24 cellular contexts compared by ENCODE assay signal in the genomic region with DNA sequence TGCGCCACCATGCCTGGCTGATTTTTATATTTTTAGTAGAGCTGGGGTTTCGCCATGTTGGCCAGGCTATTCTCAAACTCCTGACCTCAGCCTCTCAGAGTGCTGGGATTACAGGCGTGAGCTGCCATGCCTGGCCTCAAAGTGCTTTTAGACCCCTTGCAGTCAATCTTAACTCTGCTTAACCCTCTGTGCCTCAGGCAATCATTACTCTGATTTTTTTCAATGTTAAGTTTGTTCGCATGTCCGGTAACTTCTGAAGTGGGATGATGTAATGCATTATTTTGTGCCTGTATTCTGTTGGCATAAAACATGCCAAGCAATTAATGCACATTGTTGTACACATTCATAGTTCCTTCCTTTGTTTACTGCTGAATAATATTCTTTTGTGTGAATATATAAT.
"Had no signal": no experiment of that assay in that cellular context is flagged by ENCODE, and none has a peak within 500 bp of the region (broad histone marks: within the 10 kb centered on the region; RNA-seq: fewer than 3 reads in every experiment).

No MANE protein-coding gene starts in this region.

- DNase-seq: dorsolateral prefrontal cortex; effector CD8-positive, alpha-beta T cell; heart right ventricle; hypothalamus; lower lobe of right lung; midbrain; naive B cell; occipital lobe; pancreas; spleen; stimulated activated CD4-positive, alpha-beta T cell treated with anti-CD3 and anti-CD28 coated beads, Interleukin-15, amount 100 ng/mL, for 24 hours; stimulated activated CD4-positive, alpha-beta T cell treated with anti-CD3 and anti-CD28 coated beads, Interleukin-1b, Interleukin-23, amount 100 ng/mL, for 48 hours; stimulated activated CD4-positive, alpha-beta T cell treated with anti-CD3 and anti-CD28 coated beads, Interleukin-4, amount 100 ng/mL, for 24 hours; tibial artery; upper lobe of right lung had no signal

- ATAC-seq: left lobe of liver; lower lobe of right lung; pancreas; sciatic nerve; stimulated activated memory B cell treated with anti-CD40 and anti-IgM and Interleukin-4, amounts not matched to agents 10 μg/mL and 1 μg/mL and 100 μg/mL, for 72 hours; upper lobe of right lung had no signal

- H3K27me3 Mint-ChIP-seq: memory B cell; naive B cell; progenitor cell of endocrine pancreas; stimulated activated memory B cell treated with anti-CD40 and anti-IgM and Interleukin-4, amounts not matched to agents 10 μg/mL and 1 μg/mL and 100 μg/mL, for 72 hours; stimulated activated naive CD8-positive, alpha-beta T cell treated with anti-CD3 and anti-CD28 coated beads, Interleukin-15, Interleukin-2, amounts not matched to agents 100 ng/mL and 50 ng/mL, for 24 hours had no signal

- H3K4me1 Mint-ChIP-seq: nephron had no signal

- H3K4me1 ChIP-seq: lower lobe of right lung, pancreas, upper lobe of right lung had no signal

- H3K4me3 ChIP-seq: coronary artery, dorsolateral prefrontal cortex, heart right ventricle, lower lobe of right lung, pancreas, spleen, tibial artery, upper lobe of right lung, vagina had no signal

- H3K27me3 ChIP-seq: dorsolateral prefrontal cortex, heart right ventricle, pancreas, spleen, tibial artery, upper lobe of right lung, vagina had no signal

- H3K36me3 ChIP-seq: heart right ventricle, lower lobe of right lung, pancreas, spleen, tibial artery, upper lobe of right lung, vagina had no signal

- H3K9me3 Mint-ChIP-seq: memory B cell; nephron; stimulated activated memory B cell treated with anti-CD40 and anti-IgM and Interleukin-4, amounts not matched to agents 10 μg/mL and 1 μg/mL and 100 μg/mL, for 72 hours; stimulated activated naive CD8-positive, alpha-beta T cell treated with anti-CD3 and anti-CD28 coated beads, Interleukin-15, Interleukin-2, amounts not matched to agents 100 ng/mL and 50 ng/mL, for 24 hours had no signal

- H3K4me3 Mint-ChIP-seq: memory B cell; nephron; stimulated activated memory B cell treated with anti-CD40 and anti-IgM and Interleukin-4, amounts not matched to agents 10 μg/mL and 1 μg/mL and 100 μg/mL, for 72 hours; stimulated activated naive CD8-positive, alpha-beta T cell treated with anti-CD3 and anti-CD28 coated beads, Interleukin-15, Interleukin-2, amounts not matched to agents 100 ng/mL and 50 ng/mL, for 24 hours had no signal

- H3K27ac Mint-ChIP-seq: memory B cell; naive B cell; nephron; progenitor cell of endocrine pancreas; stimulated activated memory B cell treated with anti-CD40 and anti-IgM and Interleukin-4, amounts not matched to agents 10 μg/mL and 1 μg/mL and 100 μg/mL, for 72 hours; stimulated activated naive CD8-positive, alpha-beta T cell treated with anti-CD3 and anti-CD28 coated beads, Interleukin-15, Interleukin-2, amounts not matched to agents 100 ng/mL and 50 ng/mL, for 24 hours had no signal

- H3K9me3 ChIP-seq: heart right ventricle, lower lobe of right lung, pancreas, spleen, tibial artery, upper lobe of right lung, vagina had no signal

- H3K27ac ChIP-seq: coronary artery, lower lobe of right lung, pancreas, spleen, tibial artery, upper lobe of right lung, vagina had no signal
